Comparison of ENCODE assay signal across 2 cellular contexts in genomic region chr7:69605070-69605469, GRCh38.
TF ChIP-seq lines count a peak whose summit lies in the region.

No MANE protein-coding gene starts in this region.

TF ChIP-seq in GM23338, 12 proteins besides CTCF, POLR2A, EP300 and RAD21:
- no peak for TF ChIP-seq ZNF462 (CRISPR knock-in tag; IDR thresholded peaks at IDR 0.05)
- TF ChIP-seq JUNB (IDR thresholded peaks at IDR 0.05; ENCODE audit: unreplicated experiment), result no peak
- no peak for TF ChIP-seq EZH2phosphoT487 (IDR thresholded peaks at IDR 0.05; ENCODE audit: unreplicated experiment)
- TF ChIP-seq ZNF331 (CRISPR knock-in tag; IDR thresholded peaks at IDR 0.05; ENCODE audit: low read depth), result no peak
- TF ChIP-seq EZH2 (IDR thresholded peaks at IDR 0.05; ENCODE audit: low read depth, unreplicated experiment), result no peak

TF ChIP-seq in GM12878, 131 proteins besides CTCF, POLR2A, EP300 and RAD21:
- TF ChIP-seq RCOR1 (conservative IDR thresholded peaks at IDR 0.05; ENCODE audit: low read depth, low read length) (no peak), GATAD2B (conservative IDR thresholded peaks at IDR 0.05; ENCODE audit: low read depth) (no peak), HDGF (IDR thresholded peaks at IDR 0.05) (no peak), ATF7 (IDR thresholded peaks at IDR 0.05; ENCODE audit: low read depth) (no peak), ESRRA (IDR thresholded peaks at IDR 0.05; ENCODE audit: low read length) (no peak), E2F8 (IDR thresholded peaks at IDR 0.05; ENCODE audit: low read depth, partially characterized antibody) (no peak), ZNF384 (IDR thresholded peaks at IDR 0.05; ENCODE audit: borderline replicate concordance, low read depth, low read length) (no peak), CBX3 (IDR thresholded peaks at IDR 0.05; ENCODE audit: borderline replicate concordance, low read depth) (no peak), CHD1 (IDR thresholded peaks at IDR 0.05; ENCODE audit: low read depth, low read length) (no peak), MLLT1 (IDR thresholded peaks at IDR 0.05) (no peak)
